Comparison of ENCODE assay signal across 8 cellular contexts in genomic region chr4:112766422-112766821, GRCh38.
DNase-seq lines count a peak whose midpoint lies in the region; ATAC-seq and TF ChIP-seq lines count a peak whose summit lies in the region.

No MANE protein-coding gene starts in this region.

- ATAC-seq in HG03469 (IDR thresholded peaks at IDR 0.05; ENCODE audit: unreplicated experiment) (no peak), HG02938 (IDR thresholded peaks at IDR 0.05; ENCODE audit: unreplicated experiment) (no peak), natural killer cell (no peak)

- no peaks in the 10 kb centered on the region for H3K9me3 Mint-ChIP-seq in CD8-positive, alpha-beta memory T cell
- H3K9me3 Mint-ChIP-seq in natural killer cell: no peaks in the 10 kb centered on the region

- no peaks in the 10 kb centered on the region for H3K27me3 ChIP-seq in CD8-positive, alpha-beta memory T cell (ENCODE audit: insufficient read depth, low read length, poor library complexity, severe bottlenecking)

- intact Hi-C loops in natural killer cell (cut with micrococcal nuclease): loop anchor here (10.0 kb wide), 1 partner anchor 442 kb away; no protein-coding TSS in a partner anchor

- peaks cover 0 to 5% (median 3%) of the 10 kb centered on the region in 3 donors for H3K4me1 Mint-ChIP-seq in CD8-positive, alpha-beta memory T cell
- no peaks in the 10 kb centered on the region for H3K4me1 Mint-ChIP-seq in natural killer cell

- H3K27ac ChIP-seq in VCaP: no peak overlapping the region
- H3K27ac ChIP-seq in CD8-positive, alpha-beta memory T cell (ENCODE audit: low read depth, low read length): no peak overlapping the region

- no peaks in the 10 kb centered on the region for H3K36me3 ChIP-seq in CD8-positive, alpha-beta memory T cell (ENCODE audit: insufficient read depth, low read length)

- no peaks in the 10 kb centered on the region for H3K9me3 ChIP-seq in CD8-positive, alpha-beta memory T cell (ENCODE audit: low read length)

- DNase-seq in EH (ENCODE audit: low read depth): peak; percentile 30
- peak; percentile 18 for DNase-seq in HEK293T (ENCODE audit: extremely low spot score)
- peak; percentile 30 for DNase-seq in kidney tubule cell (ENCODE audit: low spot score)
- no peak for DNase-seq in CD8-positive, alpha-beta memory T cell
- no peak for DNase-seq in natural killer cell

- H3K4me1 ChIP-seq in CD8-positive, alpha-beta memory T cell (ENCODE audit: insufficient read depth, low read length): no peaks in the 10 kb centered on the region

- peak; percentile 77 for TF ChIP-seq CTCF in VCaP (conservative IDR thresholded peaks at IDR 0.05)
- TF ChIP-seq CTCF in natural killer cell (IDR thresholded peaks at IDR 0.05): no peak

- peaks cover 0 to 1% (median 0%) of the 10 kb centered on the region in 3 donors for H3K36me3 Mint-ChIP-seq in CD8-positive, alpha-beta memory T cell
- H3K36me3 Mint-ChIP-seq in natural killer cell: no peaks in the 10 kb centered on the region

- no peak overlapping the region for H3K27ac Mint-ChIP-seq in CD8-positive, alpha-beta memory T cell
- no peak overlapping the region for H3K27ac Mint-ChIP-seq in natural killer cell

- POLR2A ChIA-PET in HEK293T (lab: Yijun Ruan, JAX): no interaction called here
- POLR2A ChIA-PET in CD8-positive, alpha-beta memory T cell (lab: Charles Lee): no interaction called here

- CTCF ChIA-PET in HEK293T (lab: Yijun Ruan, JAX): interaction anchor here (0.6 to 2.8 kb wide), 7 partner anchors 36 to 667 kb away, joined by 3 to 13 read pairs (median 3); no protein-coding TSS in a partner anchor
- CTCF ChIA-PET in CD8-positive, alpha-beta memory T cell (lab: Charles Lee): interaction anchor here (0.9 to 2.6 kb wide), 4 partner anchors 9 to 668 kb away, joined by 3 to 10 read pairs (median 4); no protein-coding TSS in a partner anchor

- no peak overlapping the region for H3K4me3 ChIP-seq in CD8-positive, alpha-beta memory T cell (ENCODE audit: low read length)

- peaks cover 10% of the 10 kb centered on the region in 2 donors for H3K27me3 Mint-ChIP-seq in CD8-positive, alpha-beta memory T cell
- peaks cover 0 to 2% of the 10 kb centered on the region in 2 donors for H3K27me3 Mint-ChIP-seq in natural killer cell (ENCODE audit: low read depth in 2 of 2)

- no peak overlapping the region for H3K4me3 Mint-ChIP-seq in CD8-positive, alpha-beta memory T cell
- no peak overlapping the region for H3K4me3 Mint-ChIP-seq in natural killer cell

TF ChIP-seq in HEK293T, 16 proteins besides CTCF, POLR2A, EP300 and RAD21:
- no peak for TF ChIP-seq ELF4 (IDR thresholded peaks at IDR 0.05)
- TF ChIP-seq FOXA1 (IDR thresholded peaks at IDR 0.05): no peak
- TF ChIP-seq FOXK2 (IDR thresholded peaks at IDR 0.05): no peak
- TF ChIP-seq NFRKB (IDR thresholded peaks at IDR 0.05): no peak
- no peak for TF ChIP-seq LEF1 (IDR thresholded peaks at IDR 0.05; ENCODE audit: borderline replicate concordance)
- no peak for TF ChIP-seq FOXM1 (IDR thresholded peaks at IDR 0.05; ENCODE audit: borderline replicate concordance)
- TF ChIP-seq TARDBP (IDR thresholded peaks at IDR 0.05): no peak
- no peak for TF ChIP-seq HDGF (IDR thresholded peaks at IDR 0.05; ENCODE audit: borderline replicate concordance)
- no peak for TF ChIP-seq SP1 (IDR thresholded peaks at IDR 0.05)
- no peak for TF ChIP-seq SUZ12 (IDR thresholded peaks at IDR 0.05)
- TF ChIP-seq CTBP1 (IDR thresholded peaks at IDR 0.05; ENCODE audit: borderline replicate concordance): no peak
- no peak for TF ChIP-seq BHLHE40 (IDR thresholded peaks at IDR 0.05; ENCODE audit: borderline replicate concordance)
- no peak for TF ChIP-seq ZNF384 (IDR thresholded peaks at IDR 0.05)
- no peak for TF ChIP-seq L3MBTL2 (conservative IDR thresholded peaks at IDR 0.05)
TF ChIP-seq in HEK293T: peak in this region for 0.

Comparison
In these comparisons a context has a peak if more than half of its experiments do, and no peak if none do; other contexts are left out.
1. DNase-seq: peak in EH (single experiment), HEK293T (single experiment) and kidney tubule cell (single experiment); none in CD8-positive, alpha-beta memory T cell (0 of 5) and natural killer cell (single experiment).